In genomic region chr4:174739576-174739975, GRCh38 we compare ENCODE assay signal across 23 cellular contexts.
"Had no signal": no experiment of that assay in that cellular context is flagged by ENCODE, and none has a peak within 500 bp of the region (broad histone marks: within the 10 kb centered on the region; RNA-seq: fewer than 3 reads in every experiment).

No MANE protein-coding gene starts in this region.

- ATAC-seq: esophagus mucosa; left lobe of liver; natural killer cell treated with Interleukin-12 subunit alpha and Interleukin-12 subunit beta and Interleukin-15 and Interleukin-18, amount 100 ng/mL, for 72 hours; pancreas; right lobe of liver; stimulated activated naive B cell treated with anti-CD40 and anti-IgM and Interleukin-4, amounts not matched to agents 10 μg/mL and 1 μg/mL and 100 μg/mL, for 72 hours had no signal

- H3K27ac ChIP-seq: dorsolateral prefrontal cortex, epithelial cell of prostate, neutrophil, pancreas, right lobe of liver, thoracic aorta, tibial nerve, upper lobe of left lung had no signal

- DNase-seq: dorsolateral prefrontal cortex; effector CD4-positive, alpha-beta T cell; foreskin fibroblast; glutamatergic neuron; hypothalamus; immature natural killer cell; naive B cell; pancreas; retina; right lobe of liver; small intestine; stimulated activated CD4-positive, alpha-beta T cell treated with anti-CD3 and anti-CD28 coated beads, Interleukin-15, amount 100 ng/mL, for 24 hours; stimulated activated CD4-positive, alpha-beta T cell treated with anti-CD3 and anti-CD28 coated beads, Interleukin-2, amount 100 ng/mL, for 48 hours; stimulated activated naive B cell treated with anti-CD40 and anti-IgM and Interleukin-4, amounts not matched to agents 10 μg/mL and 1 μg/mL and 100 μg/mL, for 72 hours; upper lobe of left lung had no signal

- H3K4me3 ChIP-seq: dorsolateral prefrontal cortex, lung, pancreas, right lobe of liver, thoracic aorta, tibial nerve, upper lobe of left lung had no signal
